Comparison of ENCODE assay signal across 22 cellular contexts in the genomic region with DNA sequence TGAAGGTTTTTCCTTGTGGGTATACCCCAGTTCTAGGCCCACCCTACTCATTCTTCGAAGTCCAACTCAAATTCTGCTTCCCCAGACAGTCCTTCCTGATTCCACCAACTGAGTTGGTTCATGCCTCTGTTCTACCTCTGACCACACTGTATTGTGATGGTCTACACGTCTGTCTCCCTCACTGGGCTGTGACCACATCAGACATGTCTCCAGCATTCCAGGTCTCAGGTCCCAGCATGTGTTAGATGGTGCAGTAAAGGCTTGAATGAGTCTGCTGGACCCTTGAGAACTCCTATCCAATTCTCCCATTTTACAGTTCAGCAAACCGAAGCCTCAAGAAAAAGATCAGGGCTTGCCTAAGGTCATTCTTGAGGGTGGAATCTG. TPM values are rescaled to one million over a fixed set of nuclear protein-coding genes. Genes with fewer than 3 reads are reported as not detected.
DNase-seq lines count a peak whose midpoint lies in the region; ATAC-seq, FAIRE-seq and TF ChIP-seq lines count a peak whose summit lies in the region.
"Had no signal": no experiment of that assay in that cellular context is flagged by ENCODE, and none has a peak within 500 bp of the region (broad histone marks: within the 10 kb centered on the region; RNA-seq: fewer than 3 reads in every experiment).

No MANE protein-coding gene starts in this region.

- H3K9ac ChIP-seq in HepG2 (ENCODE audit: insufficient read depth, low read depth, low read length): peak overlapping the region; percentile 32; the same call in 1 of the 2 replicates

- H3K9me3 Mint-ChIP-seq in nephron: no peaks in the 10 kb centered on the region
- H3K9me3 Mint-ChIP-seq: CD4-positive, alpha-beta memory T cell; HFFc6 had no signal

- TF ChIP-seq EP300 in HepG2 (IDR thresholded peaks at IDR 0.05; ENCODE audit: low read depth in 2 of 2, low read length in 2 of 2): no peak
- TF ChIP-seq EP300 in HepG2 (CRISPR knock-in tag; IDR thresholded peaks at IDR 0.05; ENCODE audit: borderline replicate concordance): no peak

- 3% methylated on average over 3 of the region's 3 CpGs for WGBS in HepG2 (ENCODE audit: low lambda C conversion rate)
- 75 to 78% methylated on average over 3 of the region's 3 CpGs for WGBS in pancreas, 2 donors

- TF ChIP-seq RAD21 in HepG2 (CRISPR knock-in tag; IDR thresholded peaks at IDR 0.05): no peak

- no peak overlapping the region for H3K4me3 ChIP-seq in bronchial epithelial cell (ENCODE audit: low read depth, low read length)
- H3K4me3 ChIP-seq in HepG2 (replicated peaks in 1 of 3; ENCODE audit: insufficient read depth in 1 of 3, low read depth in 2 of 3, low read length in 3 of 3): peak overlapping the region in 1 of 3 experiments; percentile 53; a peak in 2 of 6 replicates
- no peak overlapping the region for H3K4me3 ChIP-seq in pancreas
- H3K4me3 ChIP-seq: HAP-1 had no signal

- H3K27ac Mint-ChIP-seq in nephron: no peak overlapping the region
- H3K27ac Mint-ChIP-seq: HFFc6 had no signal

- H2AFZ ChIP-seq in HepG2 (ENCODE audit: low read length): no peak overlapping the region

- CTCF ChIA-PET in HepG2 (lab: Yijun Ruan, JAX; ENCODE audit: low intra/inter-chr PET ratio, low total read pairs): no interaction called here

- H3K36me3 Mint-ChIP-seq in nephron (ENCODE audit: low read depth): no peaks in the 10 kb centered on the region
- H3K36me3 Mint-ChIP-seq: CD4-positive, alpha-beta memory T cell had no signal

- H3K4me1 ChIP-seq in HepG2 (ENCODE audit: insufficient read depth, low read length) (peaks cover 95% of the 10 kb centered on the region), pancreas (no peaks in the 10 kb centered on the region)
- H3K4me1 ChIP-seq: HAP-1 had no signal

- no peaks in the 10 kb centered on the region for H3K9me3 ChIP-seq in HepG2 (ENCODE audit: low read length)
- H3K9me3 ChIP-seq in pancreas: no peaks in the 10 kb centered on the region
- H3K9me3 ChIP-seq: HAP-1 had no signal

- H3K27ac ChIP-seq in HepG2 (ENCODE audit: extremely low read length, insufficient read depth, low read length) (peak overlapping the region; percentile 75), pancreas (no peak overlapping the region)

- FAIRE-seq in bronchial epithelial cell (lab: Jason Lieb, UNC): peak; percentile 43
- no peak for FAIRE-seq in HepG2 (lab: Jason Lieb, UNC)
- no peak for FAIRE-seq in urothelium cell line (lab: Jason Lieb, UNC)
- FAIRE-seq in pancreas (lab: Jason Lieb, UNC): no peak
- FAIRE-seq: GM12891, GM18507, H54 had no signal

- DNase-seq in bronchial epithelial cell (ENCODE audit: low read depth) (no peak), HepG2 (ENCODE audit: low spot score) (peak; percentile 42), urothelium cell line (ENCODE audit: low spot score) (no peak), pancreas (no peak)
- DNase-seq: C1 segment of cervical spinal cord; Calu3; CD4-positive, alpha-beta memory T cell; COR-L47; DMS53; DMS79 treated with DMSO at 0.1 percent for 48 hours; GF-D8; GOT3; HFFc6 had no signal

- H3K27me3 ChIP-seq in bronchial epithelial cell (ENCODE audit: control insufficient read depth, insufficient read depth, low read length) (peaks cover 16% of the 10 kb centered on the region), HepG2 (ENCODE audit: control insufficient read depth in 1 of 2, insufficient read depth in 2 of 2, low read length in 2 of 2) (peaks cover 0 to 10% of the 10 kb centered on the region in 2 experiments; a peak in 3 of 5 replicates), pancreas (no peaks in the 10 kb centered on the region)

- no peaks in the 10 kb centered on the region for H4K20me1 ChIP-seq in HepG2 (ENCODE audit: insufficient read depth, low read length)

- intact Hi-C loops in HepG2 (cut with micrococcal nuclease; ENCODE audit: unreplicated experiment) (no loop called here), pancreas (cut with DNase I) (no loop called here)

- BruUV-seq in HepG2 (replicated peaks; lab: Mats Ljungman, UMichigan): no TSS peak

- in situ Hi-C loops in HepG2 (cut with HindIII; ENCODE audit: extremely low pct_ligation_motif_present, low pct_unique_long_range_greater_than_20kb): no loop called here

- peaks cover 49% of the 10 kb centered on the region for H3K27me3 Mint-ChIP-seq in nephron (ENCODE audit: low read depth)

- H3K4me2 ChIP-seq in HepG2 (ENCODE audit: low read depth, low read length): peak overlapping the region; percentile 70

- TF ChIP-seq CTCF in bronchial epithelial cell (IDR thresholded peaks at IDR 0.05; ENCODE audit: insufficient read depth, low read length, severe bottlenecking) (no peak), HepG2 (CRISPR knock-in tag; IDR thresholded peaks at IDR 0.05) (no peak), nephron (IDR thresholded peaks at IDR 0.05; ENCODE audit: unreplicated experiment in 3 of 3) (no peak), pancreas (IDR thresholded peaks at IDR 0.05) (no peak)

- no peaks in the 10 kb centered on the region for H3K79me2 ChIP-seq in HepG2 (ENCODE audit: insufficient read depth, low read length)

- no peak for TF ChIP-seq POLR2A in HepG2 (IDR thresholded peaks at IDR 0.05; ENCODE audit: insufficient read depth in 1 of 2, low read depth in 2 of 2, low read length in 2 of 2)

- H3K36me3 ChIP-seq in bronchial epithelial cell (ENCODE audit: control insufficient read depth, insufficient read depth, low read length): no peaks in the 10 kb centered on the region
- no peaks in the 10 kb centered on the region for H3K36me3 ChIP-seq in HepG2 (replicated peaks in 1 of 2; ENCODE audit: control insufficient read depth in 1 of 2, insufficient read depth in 2 of 2, low read length in 2 of 2)
- H3K36me3 ChIP-seq in pancreas: no peaks in the 10 kb centered on the region
- H3K36me3 ChIP-seq: HAP-1 had no signal

- POLR2A ChIA-PET in HepG2 (lab: Yijun Ruan, JAX): no interaction called here

- no peaks in the 10 kb centered on the region for H3K4me1 Mint-ChIP-seq in nephron
- H3K4me1 Mint-ChIP-seq: CD4-positive, alpha-beta memory T cell had no signal

- peak; percentile 59 for ATAC-seq in HepG2
- ATAC-seq in pancreas: no peak
- no peak for ATAC-seq in GM19397 (IDR thresholded peaks at IDR 0.05; ENCODE audit: unreplicated experiment)

- peak overlapping the region in 2 of 3 experiments; percentile 5 to 15 for H3K4me3 Mint-ChIP-seq in nephron
- H3K4me3 Mint-ChIP-seq: CD4-positive, alpha-beta memory T cell; HFFc6 had no signal

TF ChIP-seq in HepG2, 621 proteins besides CTCF, POLR2A, EP300 and RAD21 (continues in another document):
- TF ChIP-seq SSRP1 (CRISPR knock-in tag; IDR thresholded peaks at IDR 0.05): 0 out of 2 replicates have a peak, but pooled peaks have one; percentile 19
- TF ChIP-seq ZNF546 (CRISPR knock-in tag; conservative IDR thresholded peaks at IDR 0.05): 0 out of 2 replicates have a peak, but pooled peaks have one; percentile 21
- no peak for TF ChIP-seq ZNF891 (CRISPR knock-in tag; IDR thresholded peaks at IDR 0.05)
- TF ChIP-seq ZNF629 (CRISPR knock-in tag; conservative IDR thresholded peaks at IDR 0.05): peak; percentile 80
- no peak for TF ChIP-seq ZNF570 (CRISPR knock-in tag; IDR thresholded peaks at IDR 0.05; ENCODE audit: borderline replicate concordance)
- no peak for TF ChIP-seq THAP11 (CRISPR knock-in tag; IDR thresholded peaks at IDR 0.05)
- TF ChIP-seq, protein P1, sequence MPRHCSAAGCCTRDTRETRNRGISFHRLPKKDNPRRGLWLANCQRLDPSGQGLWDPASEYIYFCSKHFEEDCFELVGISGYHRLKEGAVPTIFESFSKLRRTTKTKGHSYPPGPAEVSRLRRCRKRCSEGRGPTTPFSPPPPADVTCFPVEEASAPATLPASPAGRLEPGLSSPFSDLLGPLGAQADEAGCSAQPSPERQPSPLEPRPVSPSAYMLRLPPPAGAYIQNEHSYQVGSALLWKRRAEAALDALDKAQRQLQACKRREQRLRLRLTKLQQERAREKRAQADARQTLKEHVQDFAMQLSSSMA (CRISPR knock-in tag; IDR thresholded peaks at IDR 0.05): no peak
- TF ChIP-seq ZNF501 (CRISPR knock-in tag; IDR thresholded peaks at IDR 0.05): no peak
- no peak for TF ChIP-seq CBX5 (CRISPR knock-in tag; IDR thresholded peaks at IDR 0.05; ENCODE audit: borderline replicate concordance)
- TF ChIP-seq KDM6A (CRISPR knock-in tag; IDR thresholded peaks at IDR 0.05; ENCODE audit: low read depth): no peak

RNA-seq across cellular contexts. Expression of gene ATP2B2, which starts 2.8 kb away (rescaled TPM):
- total RNA-seq in bronchial epithelial cell: not detected in 2 replicates
- 1.1 and 1.5 TPM in 2 replicates for total RNA-seq in HepG2 (2016; rRNA removed; fragmentation: Illumina TruSeq; extraction: Trizol)
- 0.30 and 0.35 TPM in 2 replicates for total RNA-seq in HepG2 (2016; cell fraction: cytosol; rRNA removed; fragmentation: Illumina TruSeq; extraction: Trizol; ENCODE audit: low read depth)
- total RNA-seq in HepG2 (2016; cell fraction: insoluble cytoplasmic fraction; rRNA removed; fragmentation: Illumina TruSeq; extraction: Trizol): 0.62 and 1.7 TPM in 2 replicates
- total RNA-seq in HepG2 (2016; cell fraction: membrane; rRNA removed; fragmentation: Illumina TruSeq; extraction: Trizol): 1.3 and 1.6 TPM in 2 replicates
- 2.9 and 3.0 TPM in 2 replicates for total RNA-seq in HepG2 (2016; cell fraction: nucleus; rRNA removed; fragmentation: Illumina TruSeq; extraction: Trizol)
- 2.3 and 4.0 TPM in 2 replicates for polyA plus RNA-seq in HepG2 (2011; rRNA removed)
- polyA plus RNA-seq in HepG2 (2011; cell fraction: cytosol; rRNA removed): 1.5 and 2.5 TPM in 2 replicates
- polyA plus RNA-seq in HepG2 (2011; cell fraction: nucleus; rRNA removed): 8.9 and 11.7 TPM in 2 replicates
- 5.0 and 8.8 TPM in 2 replicates for polyA plus RNA-seq in HepG2 (2012)
- 0.29 and 0.54 TPM in 2 replicates for polyA plus RNA-seq in HepG2 (2016; cell fraction: cytosol; fragmentation: Illumina TruSeq; extraction: Trizol; ENCODE audit: low read depth)
- 0.86 and 1.1 TPM in 2 replicates for polyA plus RNA-seq in HepG2 (2016; cell fraction: insoluble cytoplasmic fraction; fragmentation: Illumina TruSeq; extraction: Trizol; ENCODE audit: low read depth)
- 0.66 and 0.84 TPM in 2 replicates for polyA plus RNA-seq in HepG2 (2016; cell fraction: membrane; fragmentation: Illumina TruSeq; extraction: Trizol; ENCODE audit: low read depth)
- polyA plus RNA-seq in HepG2 (2016; cell fraction: nucleus; fragmentation: Illumina TruSeq; extraction: Trizol; ENCODE audit: insufficient read depth, low read depth): 2.6 and 4.2 TPM in 2 replicates
- 5.2 TPM in 1 of 2 replicates, not detected in the other for polyA minus RNA-seq in HepG2 (2011; rRNA and poly(A)+ RNA removed; ENCODE audit: low replicate concordance)
- polyA minus RNA-seq in HepG2 (2011; cell fraction: cytosol; rRNA and poly(A)+ RNA removed): 1.8 and 4.1 TPM in 2 replicates
- polyA minus RNA-seq in HepG2 (2011; cell fraction: nucleus; rRNA and poly(A)+ RNA removed): 9.0 and 11.7 TPM in 2 replicates
- under 1 TPM; 0.18 to 0.75 (median 0.21) TPM for total RNA-seq in pancreas
- under 1 TPM; 0.11 to 0.26 TPM for polyA plus RNA-seq in pancreas
- total RNA-seq: Calu3; CD4-positive, alpha-beta memory T cell; Daoy; G401; HFFc6 had no signal
- polyA plus RNA-seq: BJ; CD4-positive, alpha-beta memory T cell had no signal
